Comparison of ENCODE assay signal across 12 cellular contexts in the genomic region with DNA sequence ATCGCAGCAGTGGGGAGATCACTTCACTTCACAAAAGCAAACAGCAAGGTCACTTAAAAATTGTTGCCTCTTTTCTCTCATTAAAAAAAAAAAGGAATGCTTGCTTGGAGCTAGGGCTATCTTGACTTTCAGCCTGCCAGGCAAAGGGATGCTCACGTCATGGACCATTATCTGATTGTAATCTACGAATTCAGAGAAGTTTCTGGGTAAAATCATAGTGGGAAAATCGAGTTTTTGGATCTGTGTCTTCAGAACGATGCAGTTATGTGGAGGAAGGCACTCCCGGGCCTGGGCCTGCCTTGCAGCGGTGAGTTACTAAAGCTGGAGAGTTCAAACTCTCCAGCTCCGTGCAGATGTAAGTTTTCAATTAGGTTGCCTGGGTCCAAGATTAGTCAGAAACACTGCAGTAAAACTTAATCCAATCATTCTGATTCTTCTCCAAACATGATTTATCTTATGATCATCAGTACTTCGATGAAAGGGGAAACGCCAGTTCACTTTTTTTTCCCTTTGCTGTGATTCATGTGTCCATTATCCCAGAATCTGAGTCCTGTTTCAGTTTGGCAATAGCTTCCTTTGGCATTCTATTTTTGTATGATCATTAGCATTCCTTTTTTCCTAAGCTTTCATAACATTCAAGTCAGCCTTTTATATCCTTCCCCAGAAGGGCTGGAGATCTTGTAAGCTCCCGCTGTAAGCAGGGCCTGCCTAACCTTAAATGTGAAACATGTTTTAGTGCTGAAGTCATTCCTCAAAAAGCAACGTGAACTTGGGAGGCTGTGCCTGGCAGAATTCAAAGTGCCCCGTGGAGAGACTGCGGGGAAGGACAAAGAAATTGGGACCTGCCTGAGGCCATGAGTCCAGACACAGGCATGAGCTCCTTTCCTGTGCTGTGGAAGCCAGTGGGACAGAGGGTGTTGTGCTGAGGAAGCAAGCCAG.
DNase-seq lines count a peak whose midpoint lies in the region; ATAC-seq and TF ChIP-seq lines count a peak whose summit lies in the region.
"Had no signal": no experiment of that assay in that cellular context is flagged by ENCODE, and none has a peak within 500 bp of the region (broad histone marks: within the 10 kb centered on the region; RNA-seq: fewer than 3 reads in every experiment).

No MANE protein-coding gene starts in this region.

- H3K4me3 Mint-ChIP-seq in neural progenitor cell: no peak overlapping the region
- no peak overlapping the region for H3K4me3 Mint-ChIP-seq in glutamatergic neuron (ENCODE audit: unreplicated experiment)
- no peak overlapping the region for H3K4me3 Mint-ChIP-seq in activated CD4-positive, alpha-beta T cell treated with anti-CD3 and anti-CD28 coated beads, Interleukin-2, amount 10 ng/mL, durations not matched to agents 24 days and 14 days

- H3K27me3 Mint-ChIP-seq in neural progenitor cell (ENCODE audit: insufficient read depth, low read depth): peaks cover 8% of the 10 kb centered on the region
- peaks cover 2% of the 10 kb centered on the region for H3K27me3 Mint-ChIP-seq in glutamatergic neuron (ENCODE audit: unreplicated experiment)
- peaks cover 6% of the 10 kb centered on the region for H3K27me3 Mint-ChIP-seq in activated CD4-positive, alpha-beta T cell treated with anti-CD3 and anti-CD28 coated beads, Interleukin-2, amount 10 ng/mL, durations not matched to agents 24 days and 14 days

- POLR2A ChIA-PET in A673 (lab: Charles Lee; ENCODE audit: low non-redundant PET): no interaction called here

- H3K4me2 ChIP-seq in neural progenitor cell: no peak overlapping the region
- H3K4me2 ChIP-seq: A549 had no signal

- H3K27ac ChIP-seq in A673 (ENCODE audit: low read depth, low read length, poor library complexity, severe bottlenecking): peak overlapping the region; percentile 19
- no peak overlapping the region for H3K27ac ChIP-seq in neural progenitor cell
- H3K27ac ChIP-seq: A549, HL-60, SK-N-MC had no signal

- peak; percentile 91 for ATAC-seq in SK-N-SH treated with all-trans-retinoic acid at 6 μM for 48 hours
- ATAC-seq: A549 had no signal

- H2AFZ ChIP-seq in neural progenitor cell (replicated peaks): no peak overlapping the region

- H3K79me2 ChIP-seq in neural progenitor cell (ENCODE audit: low read depth): no peaks in the 10 kb centered on the region

- CTCF ChIA-PET in A673 (lab: Charles Lee): interaction anchor here (0.5 kb wide), 1 partner anchor 109 kb away, joined by 4 read pairs; no protein-coding TSS in a partner anchor

- peak overlapping the region; percentile 11 for H3K27ac Mint-ChIP-seq in neural progenitor cell
- no peak overlapping the region for H3K27ac Mint-ChIP-seq in glutamatergic neuron (ENCODE audit: unreplicated experiment)
- H3K27ac Mint-ChIP-seq in activated CD4-positive, alpha-beta T cell treated with anti-CD3 and anti-CD28 coated beads, Interleukin-2, amount 10 ng/mL, durations not matched to agents 24 days and 14 days: no peak overlapping the region

- H3K9ac ChIP-seq in neural progenitor cell: no peak overlapping the region

- BruUV-seq in A673 (replicated peaks; lab: Mats Ljungman, UMichigan): no TSS peak

- no peaks in the 10 kb centered on the region for H3F3A ChIP-seq in neural progenitor cell (ENCODE audit: low read depth)

- TF ChIP-seq CTCF in A673 (conservative IDR thresholded peaks at IDR 0.05; ENCODE audit: low read depth, low read length) (no peak), fibroblast of the aortic adventitia (IDR thresholded peaks at IDR 0.05; ENCODE audit: insufficient read depth, low read length) (no peak), neural progenitor cell (IDR thresholded peaks at IDR 0.05) (no peak), glutamatergic neuron (IDR thresholded peaks at IDR 0.05; ENCODE audit: partially characterized antibody, unreplicated experiment) (no peak)

- no peaks in the 10 kb centered on the region for H3K9me3 ChIP-seq in A673 (ENCODE audit: low read depth, low read length, poor library complexity, severe bottlenecking)
- H3K9me3 ChIP-seq in neural progenitor cell (ENCODE audit: low read depth): no peaks in the 10 kb centered on the region
- H3K9me3 ChIP-seq: A549 had no signal

- H3K9me3 Mint-ChIP-seq in neural progenitor cell (peaks cover 2% of the 10 kb centered on the region), glutamatergic neuron (ENCODE audit: unreplicated experiment) (peaks cover 2% of the 10 kb centered on the region)
- H3K9me3 Mint-ChIP-seq in activated CD4-positive, alpha-beta T cell treated with anti-CD3 and anti-CD28 coated beads, Interleukin-2, amount 10 ng/mL, durations not matched to agents 24 days and 14 days: no peaks in the 10 kb centered on the region

- intact Hi-C loops in A673 (cut with micrococcal nuclease; ENCODE audit: unreplicated experiment): no loop called here
- intact Hi-C loops in activated CD4-positive, alpha-beta T cell treated with anti-CD3 and anti-CD28 coated beads, Interleukin-2, amount 10 ng/mL, durations not matched to agents 24 days and 14 days (cut with micrococcal nuclease): no loop called here

- DNase-seq in A673 (ENCODE audit: low spot score) (peak; percentile 72), fibroblast of the aortic adventitia (ENCODE audit: low read depth) (peak; percentile 99), neural progenitor cell (ENCODE audit: low spot score) (no peak), glutamatergic neuron (no peak)
- DNase-seq in stimulated activated CD4-positive, alpha-beta T cell treated with anti-CD3 and anti-CD28 coated beads, Interleukin-4, amount 100 ng/mL, for 24 hours: no peak
- no peak for DNase-seq in activated CD4-positive, alpha-beta T cell treated with anti-CD3 and anti-CD28 coated beads, Interleukin-2, amount 10 ng/mL, durations not matched to agents 24 days and 14 days
- DNase-seq in activated CD4-positive, CD25-positive, alpha-beta regulatory T cell treated with anti-CD3 and anti-CD28 coated beads, Interleukin-2, amount 50 U/mL, for 72 hours: no peak
- DNase-seq: midbrain had no signal

- H3K4me1 Mint-ChIP-seq in neural progenitor cell (peaks cover 14% of the 10 kb centered on the region), glutamatergic neuron (ENCODE audit: low read depth, unreplicated experiment) (no peaks in the 10 kb centered on the region)
- no peaks in the 10 kb centered on the region for H3K4me1 Mint-ChIP-seq in activated CD4-positive, alpha-beta T cell treated with anti-CD3 and anti-CD28 coated beads, Interleukin-2, amount 10 ng/mL, durations not matched to agents 24 days and 14 days

- peaks cover 18% of the 10 kb centered on the region for H3K27me3 ChIP-seq in A673 (replicated peaks; ENCODE audit: insufficient read depth, low read depth, low read length, poor library complexity)
- H3K27me3 ChIP-seq in neural progenitor cell: no peaks in the 10 kb centered on the region

- H4K20me1 ChIP-seq in neural progenitor cell (ENCODE audit: low read depth): no peaks in the 10 kb centered on the region

- H3K36me3 Mint-ChIP-seq in neural progenitor cell (no peaks in the 10 kb centered on the region), glutamatergic neuron (ENCODE audit: unreplicated experiment) (no peaks in the 10 kb centered on the region)
- H3K36me3 Mint-ChIP-seq in activated CD4-positive, alpha-beta T cell treated with anti-CD3 and anti-CD28 coated beads, Interleukin-2, amount 10 ng/mL, durations not matched to agents 24 days and 14 days (ENCODE audit: low read depth): no peaks in the 10 kb centered on the region

- H3K4me1 ChIP-seq in A673 (ENCODE audit: insufficient read depth, low read length, poor library complexity, severe bottlenecking) (no peaks in the 10 kb centered on the region), neural progenitor cell (no peaks in the 10 kb centered on the region)
- H3K4me1 ChIP-seq: A549 had no signal

- H3K36me3 ChIP-seq in A673 (ENCODE audit: insufficient read depth, low read length, poor library complexity, severe bottlenecking) (no peaks in the 10 kb centered on the region), neural progenitor cell (no peaks in the 10 kb centered on the region)

- H3K4me3 ChIP-seq in A673 (ENCODE audit: low read depth, low read length, poor library complexity, severe bottlenecking): no peak overlapping the region
- H3K4me3 ChIP-seq in fibroblast of the aortic adventitia (ENCODE audit: low read depth, low read length): no peak overlapping the region
- no peak overlapping the region for H3K4me3 ChIP-seq in neural progenitor cell
- H3K4me3 ChIP-seq: A549, SK-N-MC had no signal

TF ChIP-seq in SK-N-SH treated with all-trans-retinoic acid at 6 μM for 48 hours, 23 proteins besides CTCF, POLR2A, EP300 and RAD21 (continues in another document):
- TF ChIP-seq, protein P1, sequence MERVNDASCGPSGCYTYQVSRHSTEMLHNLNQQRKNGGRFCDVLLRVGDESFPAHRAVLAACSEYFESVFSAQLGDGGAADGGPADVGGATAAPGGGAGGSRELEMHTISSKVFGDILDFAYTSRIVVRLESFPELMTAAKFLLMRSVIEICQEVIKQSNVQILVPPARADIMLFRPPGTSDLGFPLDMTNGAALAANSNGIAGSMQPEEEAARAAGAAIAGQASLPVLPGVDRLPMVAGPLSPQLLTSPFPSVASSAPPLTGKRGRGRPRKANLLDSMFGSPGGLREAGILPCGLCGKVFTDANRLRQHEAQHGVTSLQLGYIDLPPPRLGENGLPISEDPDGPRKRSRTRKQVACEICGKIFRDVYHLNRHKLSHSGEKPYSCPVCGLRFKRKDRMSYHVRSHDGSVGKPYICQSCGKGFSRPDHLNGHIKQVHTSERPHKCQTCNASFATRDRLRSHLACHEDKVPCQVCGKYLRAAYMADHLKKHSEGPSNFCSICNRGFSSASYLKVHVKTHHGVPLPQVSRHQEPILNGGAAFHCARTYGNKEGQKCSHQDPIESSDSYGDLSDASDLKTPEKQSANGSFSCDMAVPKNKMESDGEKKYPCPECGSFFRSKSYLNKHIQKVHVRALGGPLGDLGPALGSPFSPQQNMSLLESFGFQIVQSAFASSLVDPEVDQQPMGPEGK (CRISPR knock-in tag; IDR thresholded peaks at IDR 0.05; ENCODE audit: borderline replicate concordance): no peak; the same call in 1 of the 2 replicates
- TF ChIP-seq ZNF565 (CRISPR knock-in tag; conservative IDR thresholded peaks at IDR 0.05; ENCODE audit: low read depth) (no peak), ARNTL (CRISPR knock-in tag; IDR thresholded peaks at IDR 0.05; ENCODE audit: borderline replicate concordance, low read depth) (no peak), BACH2 (CRISPR knock-in tag; IDR thresholded peaks at IDR 0.05; ENCODE audit: borderline replicate concordance) (no peak), TOX (CRISPR knock-in tag; IDR thresholded peaks at IDR 0.05; ENCODE audit: borderline replicate concordance) (no peak; the same call in 1 of the 2 replicates), GLIS3 (CRISPR knock-in tag; IDR thresholded peaks at IDR 0.05) (no peak), TCF4 (CRISPR knock-in tag; IDR thresholded peaks at IDR 0.05; ENCODE audit: borderline replicate concordance) (peak; percentile 59; the same call in 1 of the 2 replicates), ISL1 (CRISPR knock-in tag; IDR thresholded peaks at IDR 0.05) (peak; percentile 92), CSDC2 (CRISPR knock-in tag; IDR thresholded peaks at IDR 0.05) (no peak)

Comparison
In these comparisons a context has a peak if more than half of its experiments do, and no peak if none do; other contexts are left out.
1. DNase-seq: peak in A673 (single experiment) and fibroblast of the aortic adventitia (single experiment); none in neural progenitor cell (single experiment), stimulated activated CD4-positive, alpha-beta T cell treated with anti-CD3 and anti-CD28 coated beads, Interleukin-4, amount 100 ng/mL, for 24 hours (single experiment), glutamatergic neuron (single experiment), activated CD4-positive, alpha-beta T cell treated with anti-CD3 and anti-CD28 coated beads, Interleukin-2, amount 10 ng/mL, durations not matched to agents 24 days and 14 days (single experiment) and activated CD4-positive, CD25-positive, alpha-beta regulatory T cell treated with anti-CD3 and anti-CD28 coated beads, Interleukin-2, amount 50 U/mL, for 72 hours (single experiment).